ENCODE assay signal across 16 cellular contexts in genomic region chr6:24484657-24485318, GRCh38.
"Had no signal": no experiment of that assay in that cellular context is flagged by ENCODE, and none has a peak within 500 bp of the region (broad histone marks: within the 10 kb centered on the region; RNA-seq: fewer than 3 reads in every experiment).

No MANE protein-coding gene starts in this region.

- DNase-seq: activated CD4-positive, alpha-beta T cell treated with anti-CD3 and anti-CD28 coated beads for 36 hours; activated CD8-positive, alpha-beta T cell treated with anti-CD3 and anti-CD28 coated beads for 36 hours; activated naive CD4-positive, alpha-beta T cell treated with anti-CD3 and anti-CD28 coated beads, Interleukin-2, amount 10 ng/mL, durations not matched to agents 7 days and 5 days; activated T-cell treated with anti-CD3 and anti-CD28 coated beads, Interleukin-2, amount 50 U/mL, for 24 hours; dorsolateral prefrontal cortex; hypothalamus; stimulated activated naive B cell treated with anti-CD40 and anti-IgM and Interleukin-4, amounts not matched to agents 10 μg/mL and 1 μg/mL and 100 μg/mL, for 72 hours; T-cell; upper lobe of right lung had no signal

- FAIRE-seq: colon, keratinocyte had no signal

- H3K27ac ChIP-seq: dorsolateral prefrontal cortex, thoracic aorta, upper lobe of right lung had no signal

- H3K27me3 ChIP-seq: dorsolateral prefrontal cortex, upper lobe of right lung had no signal

- H3K4me3 ChIP-seq: dorsolateral prefrontal cortex, lung, thoracic aorta, upper lobe of right lung had no signal

- H3K9me3 ChIP-seq: thoracic aorta, upper lobe of right lung had no signal

- ATAC-seq: activated CD4-positive, alpha-beta T cell treated with anti-CD3 and anti-CD28 coated beads for 36 hours; activated CD8-positive, alpha-beta T cell treated with anti-CD3 and anti-CD28 coated beads for 36 hours; left lobe of liver; sciatic nerve; stimulated activated naive B cell treated with anti-CD40 and anti-IgM and Interleukin-4, amounts not matched to agents 10 μg/mL and 1 μg/mL and 100 μg/mL, for 72 hours; T-cell; upper lobe of right lung; WTC11 had no signal

- H3K4me1 ChIP-seq: upper lobe of right lung had no signal

- H3K36me3 ChIP-seq: thoracic aorta, upper lobe of right lung had no signal
